In genomic region chr10:58268454-58268945, GRCh38 we compare ENCODE assay signal across 8 cellular contexts. TPM values are rescaled to one million over a fixed set of nuclear protein-coding genes. Genes with fewer than 3 reads are reported as not detected.
DNase-seq lines count a peak whose midpoint lies in the region; ATAC-seq and TF ChIP-seq lines count a peak whose summit lies in the region.

No MANE protein-coding gene starts in this region.

- H3K4me1 ChIP-seq in iPS DF 6.9 (ENCODE audit: control insufficient read depth, insufficient read depth, low read length): no peaks in the 10 kb centered on the region
- H3K4me1 ChIP-seq in stomach: peaks cover 6 to 44% (median 29%) of the 10 kb centered on the region in 4 donors

- H3K27ac ChIP-seq in iPS DF 6.9 (ENCODE audit: low read length): no peak overlapping the region
- H3K27ac ChIP-seq in stomach: peak overlapping the region; percentile 88 to 100 (median 98)

- H3K9me3 ChIP-seq in iPS DF 6.9 (ENCODE audit: control insufficient read depth, insufficient read depth, low read length): no peaks in the 10 kb centered on the region
- H3K9me3 ChIP-seq in stomach: no peaks in the 10 kb centered on the region

- DNase-seq in DMS 273 treated with DMSO at 0.1 percent for 48 hours (lab: John Stamatoyannopoulos, UW) (peak; percentile 58), DMS 273 (lab: John Stamatoyannopoulos, UW; ENCODE audit: unreplicated experiment) (no peak), iPS DF 6.9 (ENCODE audit: low read depth, low spot score) (no peak), stomach (no peak), superior temporal gyrus (ENCODE audit: extremely low spot score) (no peak), GM13976 (ENCODE audit: low spot score) (no peak)
- no peak for DNase-seq in activated CD4-positive, alpha-beta memory T cell treated with anti-CD3 and anti-CD28 coated beads for 36 hours

- WGBS in iPS DF 6.9 (ENCODE audit: insufficient coverage, insufficient read length): no CpG with 5 or more reads among the region's 13 CpGs
- WGBS in stomach, 5 donors: 0 to 1% (median 0%) methylated on average over 13 of the region's 13 CpGs

- TF ChIP-seq CTCF in stomach (IDR thresholded peaks at IDR 0.05) (no peak), GM13976 (IDR thresholded peaks at IDR 0.05; ENCODE audit: borderline replicate concordance, control extremely low read depth, extremely low read depth, insufficient read depth, missing control alignments) (no peak)

- H3K36me3 ChIP-seq in iPS DF 6.9 (ENCODE audit: control insufficient read depth, insufficient read depth, low read length) (no peaks in the 10 kb centered on the region), stomach (no peaks in the 10 kb centered on the region)

- peak overlapping the region; percentile 92; the same call in 1 of the 2 replicates for H3K4me3 ChIP-seq in iPS DF 6.9 (ENCODE audit: low read length)
- peak overlapping the region; percentile 75 to 89 (median 83) for H3K4me3 ChIP-seq in stomach

- H3K27me3 Mint-ChIP-seq in activated CD4-positive, alpha-beta memory T cell treated with anti-CD3 and anti-CD28 coated beads for 36 hours: no peaks in the 10 kb centered on the region

- peaks cover 29% of the 10 kb centered on the region for H3K4me1 Mint-ChIP-seq in activated CD4-positive, alpha-beta memory T cell treated with anti-CD3 and anti-CD28 coated beads for 36 hours (ENCODE audit: low read depth)

- peak overlapping the region; percentile 84 for H3K4me3 Mint-ChIP-seq in activated CD4-positive, alpha-beta memory T cell treated with anti-CD3 and anti-CD28 coated beads for 36 hours

- H3K27ac Mint-ChIP-seq in activated CD4-positive, alpha-beta memory T cell treated with anti-CD3 and anti-CD28 coated beads for 36 hours: peak overlapping the region; percentile 94

- CTCF ChIA-PET in activated CD4-positive, alpha-beta memory T cell treated with anti-CD3 and anti-CD28 coated beads for 36 hours (lab: Charles Lee): interaction anchor here (0.8 to 1.8 kb wide), 5 partner anchors 9 to 118 kb away, joined by 3 to 8 read pairs (median 4); partner anchors contain the start of gene TFAM

- no peak for TF ChIP-seq EP300 in stomach (IDR thresholded peaks at IDR 0.05)

- in situ Hi-C loops in GM13976 (cut with MboI; ENCODE audit: low sequenced_read_pairs, unreplicated experiment): no loop called here

- no peaks in the 10 kb centered on the region for H3K36me3 Mint-ChIP-seq in activated CD4-positive, alpha-beta memory T cell treated with anti-CD3 and anti-CD28 coated beads for 36 hours

- intact Hi-C loops in activated CD4-positive, alpha-beta memory T cell treated with anti-CD3 and anti-CD28 coated beads for 36 hours (cut with micrococcal nuclease): loop anchor here (1.0 to 2.0 kb wide), 3 partner anchors 117 to 1908 kb away; partner anchors contain the start of genes CCDC6, TFAM and ZWINT
- intact Hi-C loops in stomach (cut with DNase I; ENCODE audit: low total_unique reads): no loop called here

- no peaks in the 10 kb centered on the region for H3K9me3 Mint-ChIP-seq in activated CD4-positive, alpha-beta memory T cell treated with anti-CD3 and anti-CD28 coated beads for 36 hours

- H3K27me3 ChIP-seq in iPS DF 6.9 (ENCODE audit: control insufficient read depth, insufficient read depth, low read length) (no peaks in the 10 kb centered on the region), stomach (no peaks in the 10 kb centered on the region)

- TF ChIP-seq POLR2A in stomach (IDR thresholded peaks at IDR 0.05): no peak

- peak; percentile 0 for ATAC-seq in HG02943 (IDR thresholded peaks at IDR 0.05; ENCODE audit: low read depth, unreplicated experiment)

- POLR2A ChIA-PET in activated CD4-positive, alpha-beta memory T cell treated with anti-CD3 and anti-CD28 coated beads for 36 hours (lab: Charles Lee): interaction anchor here (1.1 to 2.0 kb wide), 3 partner anchors 10 to 117 kb away, joined by 3 to 13 read pairs (median 3); partner anchors contain the start of gene TFAM

RNA-seq across cellular contexts. Expression of gene CISD1, which starts 0.5 kb away (rescaled TPM):
- total RNA-seq in activated CD4-positive, alpha-beta memory T cell treated with anti-CD3 and anti-CD28 coated beads for 36 hours: 10 to 100 TPM; 42.3 to 44.0 TPM
- 10 to 100 TPM in 2 of 5 donors, 1 to 10 TPM in 3; 1.2 to 93.6 (median 8.2) TPM for total RNA-seq in stomach
- 10 to 100 TPM; 13.3 to 33.2 (median 28.0) TPM for polyA plus RNA-seq in stomach

RNA-seq across cellular contexts. Expression of gene IPMK, which starts 0.8 kb away (rescaled TPM):
- 1 to 10 TPM; 5.6 to 5.7 TPM for total RNA-seq in activated CD4-positive, alpha-beta memory T cell treated with anti-CD3 and anti-CD28 coated beads for 36 hours
- 10 to 100 TPM in 1 of 5 donors, 1 to 10 TPM in 3, not detected in 1; 4.1 to 15.6 (median 5.5) TPM for total RNA-seq in stomach
- polyA plus RNA-seq in stomach: 1 to 10 TPM; 1.8 to 4.0 (median 1.9) TPM
